10 cellular contexts compared by ENCODE assay signal in the genomic region with DNA sequence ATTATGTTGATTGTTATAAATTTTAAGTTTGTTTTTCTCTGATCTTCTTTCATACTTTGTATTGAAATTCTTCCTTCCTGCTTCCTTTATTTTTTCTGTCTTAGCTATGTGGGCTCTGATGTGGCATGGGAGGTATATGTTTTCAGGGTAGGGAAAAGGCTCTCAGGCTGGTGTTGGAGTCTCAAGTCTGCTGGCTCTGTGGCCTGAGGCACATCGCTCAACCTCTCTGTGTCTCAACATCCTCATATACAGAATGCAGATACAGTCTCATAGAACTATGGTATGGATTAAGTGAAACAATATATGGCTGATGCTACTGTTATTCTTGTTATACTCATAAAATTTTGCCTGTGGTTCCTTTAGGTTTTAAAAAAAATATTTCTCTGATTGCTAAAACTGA.
"Had no signal": no experiment of that assay in that cellular context is flagged by ENCODE, and none has a peak within 500 bp of the region (broad histone marks: within the 10 kb centered on the region; RNA-seq: fewer than 3 reads in every experiment).

No MANE protein-coding gene starts in this region.

- H3K9me3 ChIP-seq: HAP-1 had no signal

- H3K9ac ChIP-seq: GM23248 had no signal

- H3K36me3 ChIP-seq: HAP-1 had no signal

- H3K4me3 ChIP-seq: GM23248, HAP-1 had no signal

- H3K9me3 Mint-ChIP-seq: HFFc6, IgD-negative memory B cell had no signal

- H2AFZ ChIP-seq: GM23248 had no signal

- DNase-seq: GM23248, GOT3, H7, HFFc6, KG1 had no signal

- H3K27ac ChIP-seq: GM23248, HL-60 had no signal

- H3K36me3 Mint-ChIP-seq: IgD-negative memory B cell had no signal

- H3K27ac Mint-ChIP-seq: HFFc6, IgD-negative memory B cell had no signal

- FAIRE-seq: HepG2 had no signal

- H3K4me3 Mint-ChIP-seq: HFFc6, IgD-negative memory B cell had no signal

- ATAC-seq: HCT116, HepG2 had no signal
